Comparison of ENCODE assay signal across 29 cellular contexts in genomic region chr1:19862944-19863343, GRCh38. TPM values are rescaled to one million over a fixed set of nuclear protein-coding genes. Genes with fewer than 3 reads are reported as not detected.
"Had no signal": no experiment of that assay in that cellular context is flagged by ENCODE, and none has a peak within 500 bp of the region (broad histone marks: within the 10 kb centered on the region; RNA-seq: fewer than 3 reads in every experiment).

No MANE protein-coding gene starts in this region.

- H3K27me3 ChIP-seq: ovary, testis, tibial nerve, upper lobe of left lung had no signal

- FAIRE-seq: endothelial cell of umbilical vein, kidney, urothelium cell line had no signal

- ATAC-seq: left lobe of liver; natural killer cell; right cardiac atrium; stimulated activated memory B cell treated with anti-CD40 and anti-IgM and Interleukin-4, amounts not matched to agents 10 μg/mL and 1 μg/mL and 100 μg/mL, for 72 hours; stimulated activated naive CD8-positive, alpha-beta T cell treated with anti-CD3 and anti-CD28 coated beads, Interleukin-15, Interleukin-2, amounts not matched to agents 100 U/mL and 50 U/mL, for 24 hours had no signal

- H3K27ac Mint-ChIP-seq: memory B cell; natural killer cell; stimulated activated memory B cell treated with anti-CD40 and anti-IgM and Interleukin-4, amounts not matched to agents 10 μg/mL and 1 μg/mL and 100 μg/mL, for 72 hours had no signal

- H3K27ac ChIP-seq: coronary artery, esophagus squamous epithelium, ovary, psoas muscle, skin epidermis, spleen, testis, tibial nerve, upper lobe of left lung had no signal

- H3K4me3 Mint-ChIP-seq: memory B cell; natural killer cell; stimulated activated memory B cell treated with anti-CD40 and anti-IgM and Interleukin-4, amounts not matched to agents 10 μg/mL and 1 μg/mL and 100 μg/mL, for 72 hours had no signal

- DNase-seq: dermis blood vessel endothelial cell; effector memory CD4-positive, alpha-beta T cell; erythroblast; esophagus squamous epithelium; foreskin melanocyte; kidney; natural killer cell; occipital lobe; ovary; posterior cingulate gyrus; psoas muscle; right cardiac atrium; spleen; stimulated activated CD4-positive, alpha-beta T cell treated with anti-CD3 and anti-CD28 coated beads, Interleukin-4, amount 100 ng/mL, for 4 hours; stimulated activated naive CD8-positive, alpha-beta T cell treated with anti-CD3 and anti-CD28 coated beads, Interleukin-15, Interleukin-2, amounts not matched to agents 100 U/mL and 50 U/mL, for 24 hours; substantia nigra; testis; upper lobe of left lung had no signal

- H3K4me1 Mint-ChIP-seq: natural killer cell; stimulated activated memory B cell treated with anti-CD40 and anti-IgM and Interleukin-4, amounts not matched to agents 10 μg/mL and 1 μg/mL and 100 μg/mL, for 72 hours had no signal

- H3K36me3 ChIP-seq: esophagus squamous epithelium, ovary, spleen, tibial nerve, upper lobe of left lung had no signal

- H3K9me3 ChIP-seq: ovary, testis had no signal

- H3K4me3 ChIP-seq: coronary artery, esophagus squamous epithelium, lung, ovary, psoas muscle, skin epidermis, spleen, testis, tibial nerve, upper lobe of left lung had no signal

- H3K9me3 Mint-ChIP-seq: natural killer cell had no signal

- H3K36me3 Mint-ChIP-seq: natural killer cell; stimulated activated memory B cell treated with anti-CD40 and anti-IgM and Interleukin-4, amounts not matched to agents 10 μg/mL and 1 μg/mL and 100 μg/mL, for 72 hours had no signal

- H3K4me1 ChIP-seq: esophagus squamous epithelium, spleen, testis, tibial nerve, upper lobe of left lung had no signal

RNA-seq across cellular contexts. Expression of gene RNF186, which starts 47.9 kb away (rescaled TPM):
- total RNA-seq: dermis blood vessel endothelial cell, endothelial cell of umbilical vein, esophagus squamous epithelium, lung, mononuclear cell, natural killer cell, occipital lobe, psoas muscle, right cardiac atrium, spleen, tibial nerve, upper lobe of left lung had no signal
- polyA plus RNA-seq: endothelial cell of umbilical vein, lung, neural cell, right cardiac atrium had no signal
